ENCODE assay signal across 27 cellular contexts in the genomic region with DNA sequence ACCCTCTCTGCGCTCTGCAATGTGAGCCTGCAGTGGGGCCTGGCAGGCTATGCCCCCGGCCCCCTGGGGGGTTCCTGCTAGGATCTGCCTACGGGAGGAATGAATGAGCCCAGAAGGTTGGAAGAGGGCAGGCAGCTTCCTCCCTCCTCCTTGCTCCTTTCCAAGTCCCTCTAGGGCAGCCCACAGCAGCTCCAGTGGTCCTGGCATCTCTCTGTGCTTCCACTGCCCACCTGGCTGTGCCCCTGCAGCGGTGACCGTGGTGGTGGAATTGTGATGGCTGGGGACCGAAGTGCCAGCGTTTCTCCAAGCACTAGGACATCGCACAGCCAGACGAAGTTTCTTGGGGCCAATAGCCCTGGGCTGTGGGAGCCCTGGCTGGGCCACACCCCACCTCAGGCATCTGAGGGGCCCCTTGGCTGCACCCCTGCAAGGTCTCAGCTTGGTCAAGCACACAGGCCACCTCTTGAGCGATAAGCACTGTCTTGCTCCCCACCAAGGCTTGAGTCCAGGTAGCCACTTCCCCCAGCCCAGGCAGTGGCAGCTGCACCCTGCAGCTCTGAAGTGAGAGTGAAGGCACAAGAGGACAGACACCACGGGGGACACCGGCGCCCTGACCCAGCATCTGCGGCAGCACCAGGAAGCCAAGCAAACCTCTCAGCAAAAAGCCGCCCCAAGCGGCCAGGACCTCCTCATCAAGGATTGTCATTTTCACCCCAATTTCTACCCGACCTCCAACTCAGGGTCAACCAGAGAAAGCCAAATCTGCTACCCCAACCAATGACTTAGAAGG.
"Had no signal": no experiment of that assay in that cellular context is flagged by ENCODE, and none has a peak within 500 bp of the region (broad histone marks: within the 10 kb centered on the region; RNA-seq: fewer than 3 reads in every experiment).

No MANE protein-coding gene starts in this region.

- H3K27ac Mint-ChIP-seq: dendritic cell treated with granulocyte-macrophage colony-stimulating factor and Interleukin-4, amounts not matched to agents 40 ng/mL and 50 ng/mL, for 4 days; endodermal cell; memory B cell; natural killer cell treated with Interleukin-12 subunit alpha and Interleukin-12 subunit beta and Interleukin-15 and Interleukin-18, amount 100 ng/mL, for 72 hours; stimulated activated effector memory CD8-positive, alpha-beta T cell treated with anti-CD3 and anti-CD28 coated beads, Interleukin-12 subunit alpha, Interleukin-12 subunit beta, amount 100 ng/mL, for 72 hours; type B pancreatic cell had no signal

- DNase-seq: colonic mucosa; effector CD8-positive, alpha-beta T cell; endodermal cell; foreskin fibroblast; gastrocnemius medialis; head of caudate nucleus; left cardiac atrium; mucosa of descending colon; naive B cell; nucleus accumbens; ovary; psoas muscle; sigmoid colon; stimulated activated CD4-positive, alpha-beta T cell treated with anti-CD3 and anti-CD28 coated beads, Interleukin-2, amount 100 ng/mL, for 24 hours; stimulated activated CD4-positive, alpha-beta T cell treated with anti-CD3 and anti-CD28 coated beads, Interleukin-4, amount 100 ng/mL, for 24 hours; stimulated activated naive CD4-positive, alpha-beta T cell treated with Interleukin-2 at 50 U/mL for 16 hours; stomach; tibial artery had no signal

- H3K4me3 ChIP-seq: colonic mucosa, gastrocnemius medialis, left lung, lung, mucosa of descending colon, ovary, psoas muscle, sigmoid colon, stomach, tibial artery had no signal

- H3K36me3 ChIP-seq: colonic mucosa, gastrocnemius medialis, left lung, ovary, sigmoid colon, stomach, tibial artery had no signal

- H3K36me3 Mint-ChIP-seq: stimulated activated effector memory CD8-positive, alpha-beta T cell treated with anti-CD3 and anti-CD28 coated beads, Interleukin-12 subunit alpha, Interleukin-12 subunit beta, amount 100 ng/mL, for 72 hours; type B pancreatic cell had no signal

- H3K9me3 ChIP-seq: colonic mucosa, gastrocnemius medialis, left lung, mucosa of descending colon, ovary, psoas muscle, sigmoid colon, stomach had no signal

- H3K4me3 Mint-ChIP-seq: dendritic cell treated with granulocyte-macrophage colony-stimulating factor and Interleukin-4, amounts not matched to agents 40 ng/mL and 50 ng/mL, for 4 days; endodermal cell; memory B cell; natural killer cell treated with Interleukin-12 subunit alpha and Interleukin-12 subunit beta and Interleukin-15 and Interleukin-18, amount 100 ng/mL, for 72 hours; neural crest cell; stimulated activated effector memory CD8-positive, alpha-beta T cell treated with anti-CD3 and anti-CD28 coated beads, Interleukin-12 subunit alpha, Interleukin-12 subunit beta, amount 100 ng/mL, for 72 hours; type B pancreatic cell had no signal

- H3K4me1 ChIP-seq: colonic mucosa, gastrocnemius medialis, left lung, psoas muscle, sigmoid colon, tibial artery had no signal

- H3K27ac ChIP-seq: colonic mucosa, epithelial cell of prostate, gastrocnemius medialis, left lung, ovary, psoas muscle, sigmoid colon, stomach, tibial artery had no signal

- H3K27me3 Mint-ChIP-seq: type B pancreatic cell had no signal

- H3K27me3 ChIP-seq: colonic mucosa, ovary had no signal

- H3K9me3 Mint-ChIP-seq: natural killer cell treated with Interleukin-12 subunit alpha and Interleukin-12 subunit beta and Interleukin-15 and Interleukin-18, amount 100 ng/mL, for 72 hours; type B pancreatic cell had no signal

- H3K4me1 Mint-ChIP-seq: memory B cell; naive B cell; stimulated activated effector memory CD8-positive, alpha-beta T cell treated with anti-CD3 and anti-CD28 coated beads, Interleukin-12 subunit alpha, Interleukin-12 subunit beta, amount 100 ng/mL, for 72 hours had no signal
